In the genomic region with DNA sequence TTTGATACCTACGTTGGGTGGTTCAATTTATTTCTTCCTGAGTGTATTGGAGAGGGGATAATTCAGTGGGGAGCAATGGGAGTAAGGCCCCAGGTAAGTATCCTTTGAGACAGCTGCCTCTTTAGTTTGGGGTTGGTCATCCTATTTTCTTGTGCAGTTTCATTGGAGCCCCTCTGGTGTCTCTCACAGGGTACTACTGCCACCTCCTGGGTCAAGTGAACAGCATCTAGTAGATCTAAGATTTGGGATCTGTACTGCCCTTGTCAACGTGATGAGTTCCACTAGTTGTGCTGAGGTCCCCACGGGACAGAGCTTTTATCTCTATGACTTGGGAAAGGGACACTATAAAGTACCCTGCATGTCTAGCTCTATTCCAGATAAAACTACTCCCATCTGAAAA, we compare ENCODE assay signal across 8 cellular contexts.
DNase-seq lines count a peak whose midpoint lies in the region; ATAC-seq and TF ChIP-seq lines count a peak whose summit lies in the region.

No MANE protein-coding gene starts in this region.

- H3K4me2 ChIP-seq in mesendoderm (ENCODE audit: low read length), result no peak overlapping the region

- peak; percentile 73 for ATAC-seq in GM21381 (IDR thresholded peaks at IDR 0.05; ENCODE audit: unreplicated experiment)

- no peak for TF ChIP-seq EP300 in tibial nerve (IDR thresholded peaks at IDR 0.05)

- H4K8ac ChIP-seq in mesendoderm (ENCODE audit: low read depth, low read length), result no peak overlapping the region

- no peak overlapping the region for H2AK5ac ChIP-seq in mesendoderm (ENCODE audit: low read length)

- peak; percentile 16 to 43 (median 26) for TF ChIP-seq CTCF in tibial nerve (IDR thresholded peaks at IDR 0.05)

- H3K9ac ChIP-seq in mesendoderm (ENCODE audit: low read length), result no peak overlapping the region

- peak; percentile 23 for DNase-seq in NCI-H1694 treated with DMSO at 0.1 percent for 48 hours (lab: John Stamatoyannopoulos, UW)
- DNase-seq in NCI-H1694 (lab: John Stamatoyannopoulos, UW), result no peak
- DNase-seq in HS-27A (ENCODE audit: low read depth), result peak; percentile 0
- DNase-seq in T-helper 9 cell, result peak; percentile 8
- DNase-seq in dermis microvascular lymphatic vessel endothelial cell (ENCODE audit: low read depth in 2 of 2), result peak; percentile 33 to 42
- DNase-seq in mesendoderm, result peak; percentile 68
- peak in 1 of 2 donors; percentile 9 for DNase-seq in tibial nerve (ENCODE audit: low spot score in 2 of 2)

- H4K5ac ChIP-seq in mesendoderm (ENCODE audit: low read length), result no peak overlapping the region

- no peak overlapping the region for H2BK5ac ChIP-seq in mesendoderm (ENCODE audit: low read length)

- H3K56ac ChIP-seq in mesendoderm (ENCODE audit: low read length), result no peak overlapping the region

- H3K18ac ChIP-seq in mesendoderm (ENCODE audit: low read length), result no peak overlapping the region

- H3K27ac ChIP-seq in mesendoderm (ENCODE audit: low read depth, low read length) (no peak overlapping the region), tibial nerve (no peak overlapping the region)

- TF ChIP-seq POLR2A in tibial nerve (IDR thresholded peaks at IDR 0.05), result no peak

- H3K27me3 ChIP-seq in mesendoderm (ENCODE audit: insufficient read depth, low read length, poor library complexity), result no peaks in the 10 kb centered on the region
- H3K27me3 ChIP-seq in tibial nerve, result peaks cover 0 to 19% of the 10 kb centered on the region in 2 donors

- H3K4me1 ChIP-seq in mesendoderm (ENCODE audit: control insufficient read depth, low read depth, low read length), result no peaks in the 10 kb centered on the region
- H3K4me1 ChIP-seq in tibial nerve, result no peaks in the 10 kb centered on the region

- no peaks in the 10 kb centered on the region for H3K36me3 ChIP-seq in mesendoderm (ENCODE audit: control insufficient read depth, insufficient read depth, low read length)
- no peaks in the 10 kb centered on the region for H3K36me3 ChIP-seq in tibial nerve

- no peaks in the 10 kb centered on the region for H3K79me1 ChIP-seq in mesendoderm (ENCODE audit: low read length)

- H3K4ac ChIP-seq in mesendoderm (ENCODE audit: low read depth, low read length), result no peak overlapping the region

- no peaks in the 10 kb centered on the region for H3K9me3 ChIP-seq in tibial nerve

- H3K23ac ChIP-seq in mesendoderm (ENCODE audit: low read length), result no peak overlapping the region

- no peak overlapping the region for H2BK120ac ChIP-seq in mesendoderm (ENCODE audit: low read depth, low read length)

- H2BK15ac ChIP-seq in mesendoderm (replicated peaks; ENCODE audit: low read depth), result no peak overlapping the region

- no peaks in the 10 kb centered on the region for H3K79me2 ChIP-seq in mesendoderm (ENCODE audit: control insufficient read depth, insufficient read depth, low read length)

- no CpG with 5 or more reads among the region's 3 CpGs for WGBS in mesendoderm (ENCODE audit: extremely low coverage, insufficient coverage, low lambda C conversion rate)
- WGBS in tibial nerve, 2 donors, result 10 to 18% methylated on average over 3 of the region's 3 CpGs

- H3K4me3 ChIP-seq in mesendoderm (ENCODE audit: low read length) (no peak overlapping the region), tibial nerve (no peak overlapping the region)
